17 cellular contexts compared by ENCODE assay signal in the genomic region with DNA sequence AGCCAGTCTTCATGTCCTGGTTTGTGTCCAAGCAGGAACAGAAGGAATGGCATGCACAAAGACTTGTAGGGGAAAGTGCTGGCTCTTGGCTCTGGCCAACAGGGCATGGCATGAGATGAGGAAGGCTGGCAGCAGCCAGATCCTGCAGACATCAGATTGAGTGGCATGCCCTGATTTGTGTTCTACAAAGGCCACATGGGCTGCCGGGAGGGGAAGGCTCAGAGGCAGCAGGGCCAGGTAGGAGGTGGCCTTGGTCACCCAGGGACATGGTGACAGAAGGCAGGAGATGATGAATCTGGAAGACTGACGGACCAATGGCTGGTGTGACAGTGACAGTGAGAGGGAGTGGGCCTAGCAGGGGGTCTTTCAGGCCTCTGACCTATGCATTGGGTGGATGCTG. TPM values are rescaled to one million over a fixed set of nuclear protein-coding genes. Genes with fewer than 3 reads are reported as not detected.
"Had no signal": no experiment of that assay in that cellular context is flagged by ENCODE, and none has a peak within 500 bp of the region (broad histone marks: within the 10 kb centered on the region; RNA-seq: fewer than 3 reads in every experiment).

No MANE protein-coding gene starts in this region.

- H3K79me2 ChIP-seq: hepatocyte had no signal

- H3K4me1 ChIP-seq: left ventricle myocardium inferior had no signal

- FAIRE-seq: astrocyte, kidney had no signal

- H3K36me3 Mint-ChIP-seq: activated CD8-positive, alpha-beta memory T cell treated with anti-CD3 and anti-CD28 coated beads, Interleukin-2, amount 10 ng/mL, durations not matched to agents 7 days and 5 days had no signal

- H2AFZ ChIP-seq: hepatocyte had no signal

- H3K9me3 ChIP-seq: left ventricle myocardium inferior, tibial nerve had no signal

- H3K27ac Mint-ChIP-seq: activated B cell treated with CpG ODN at 0.5 μM for 24 hours; activated CD8-positive, alpha-beta memory T cell treated with anti-CD3 and anti-CD28 coated beads, Interleukin-2, amount 10 ng/mL, durations not matched to agents 7 days and 5 days; dendritic cell treated with granulocyte-macrophage colony-stimulating factor and Interleukin-4, amounts not matched to agents 40 ng/mL and 50 ng/mL, for 4 days had no signal

- H3K36me3 ChIP-seq: left ventricle myocardium inferior, tibial nerve had no signal

- H3K27me3 Mint-ChIP-seq: activated B cell treated with CpG ODN at 0.5 μM for 24 hours had no signal

- H3K4me2 ChIP-seq: hepatocyte had no signal

- H3K27ac ChIP-seq: hepatocyte, left ventricle myocardium inferior, SK-N-MC, tibial nerve had no signal

- H3K4me3 ChIP-seq: hepatocyte, left ventricle myocardium inferior, SK-N-MC, tibial nerve had no signal

- H3K27me3 ChIP-seq: hepatocyte had no signal

- H3K9me3 Mint-ChIP-seq: activated B cell treated with CpG ODN at 0.5 μM for 24 hours; activated T-cell treated with anti-CD3 and anti-CD28 coated beads, Interleukin-2, amount 50 U/mL, for 4 hours; dendritic cell treated with granulocyte-macrophage colony-stimulating factor and Interleukin-4, amounts not matched to agents 40 ng/mL and 50 ng/mL, for 4 days; neural crest cell had no signal

- ATAC-seq: activated CD8-positive, alpha-beta memory T cell treated with anti-CD3 and anti-CD28 coated beads, Interleukin-2, amount 10 ng/mL, durations not matched to agents 7 days and 5 days; activated T-cell treated with anti-CD3 and anti-CD28 coated beads, Interleukin-2, amount 50 U/mL, for 4 hours had no signal

- H3K4me3 Mint-ChIP-seq: activated B cell treated with CpG ODN at 0.5 μM for 24 hours; activated CD8-positive, alpha-beta memory T cell treated with anti-CD3 and anti-CD28 coated beads, Interleukin-2, amount 10 ng/mL, durations not matched to agents 7 days and 5 days; activated T-cell treated with anti-CD3 and anti-CD28 coated beads, Interleukin-2, amount 50 U/mL, for 4 hours; dendritic cell treated with granulocyte-macrophage colony-stimulating factor and Interleukin-4, amounts not matched to agents 40 ng/mL and 50 ng/mL, for 4 days; neural crest cell had no signal

- DNase-seq: activated B cell treated with CpG ODN at 0.5 μM for 24 hours; activated CD4-positive, alpha-beta T cell treated with anti-CD3 and anti-CD28 coated beads, Interleukin-2, amount 50 U/mL, for 4 hours; activated CD8-positive, alpha-beta memory T cell treated with anti-CD3 and anti-CD28 coated beads, Interleukin-2, amount 10 ng/mL, durations not matched to agents 7 days and 5 days; activated gamma-delta T cell treated with Interleukin-2 at 50 U/mL for 16 hours; activated T-cell treated with anti-CD3 and anti-CD28 coated beads, Interleukin-2, amount 50 U/mL, for 4 hours; erythroblast; kidney; left ventricle myocardium inferior; mesendoderm; stimulated activated CD4-positive, alpha-beta T cell treated with anti-CD3 and anti-CD28 coated beads, Interleukin-4, amount 100 ng/mL, for 4 hours had no signal

RNA-seq across cellular contexts. Expression of gene SMPD3, which starts 33.7 kb away (rescaled TPM):
- total RNA-seq: cardiac septum had no signal
